ENCODE assay signal across 8 cellular contexts in the genomic region with DNA sequence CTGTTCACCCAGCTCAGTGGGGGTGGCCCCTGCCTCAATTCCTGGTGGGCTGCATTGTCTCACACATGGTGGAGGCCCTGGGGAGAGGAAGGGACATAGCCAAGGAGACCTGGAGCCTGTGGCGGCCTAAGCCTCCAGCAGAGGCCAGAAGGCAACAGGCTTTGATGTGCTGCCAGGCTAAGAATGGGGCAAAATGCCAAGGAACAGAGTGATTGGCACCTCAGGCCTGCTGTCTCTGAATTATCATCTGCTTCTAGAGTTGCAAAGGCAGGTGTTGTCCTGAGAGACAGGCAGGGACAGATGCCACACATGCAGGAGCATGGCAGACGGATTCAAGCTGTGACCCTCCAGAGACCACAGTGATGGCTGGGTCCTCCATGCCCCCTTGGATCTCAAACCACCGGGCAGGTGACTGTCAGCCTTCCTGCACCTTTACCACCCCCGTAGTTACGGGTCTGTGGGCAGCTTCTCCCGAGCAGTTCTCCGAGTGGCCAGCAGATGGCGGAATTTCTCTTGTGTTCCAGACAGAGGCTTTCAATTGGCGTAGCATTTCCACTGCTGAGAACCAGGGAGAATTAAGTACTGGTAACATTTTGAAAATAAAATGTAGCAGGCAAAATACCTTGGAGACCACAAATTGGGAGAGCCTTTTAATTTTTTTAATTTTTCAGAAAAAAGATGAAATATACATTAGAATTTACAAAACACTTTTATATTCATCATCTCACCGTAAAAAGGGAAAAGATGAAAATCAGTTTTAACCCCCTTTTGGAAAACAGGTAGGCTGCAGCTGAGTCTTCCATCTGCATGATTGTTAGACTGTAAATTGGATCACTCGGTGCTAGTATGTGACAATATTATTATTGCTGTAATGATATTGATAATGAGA.
DNase-seq lines count a peak whose midpoint lies in the region; ATAC-seq and TF ChIP-seq lines count a peak whose summit lies in the region.

No MANE protein-coding gene starts in this region.

- H3F3A ChIP-seq in PC-3 (ENCODE audit: low read length, unreplicated experiment), result no peaks in the 10 kb centered on the region

- no peaks in the 10 kb centered on the region for H3K9me3 Mint-ChIP-seq in activated T-cell treated with anti-CD3 and anti-CD28 coated beads, Interleukin-2, amount 50 U/mL, for 24 hours
- no peaks in the 10 kb centered on the region for H3K9me3 Mint-ChIP-seq in neural crest cell
- H3K9me3 Mint-ChIP-seq in stimulated activated naive CD8-positive, alpha-beta T cell treated with anti-CD3 and anti-CD28 coated beads, Interleukin-15, amount 100 ng/mL, for 72 hours, result no peaks in the 10 kb centered on the region

- H3K4me2 ChIP-seq in PC-3 (ENCODE audit: low read length), result peak overlapping the region; percentile 18; the same call in 1 of the 2 replicates

- peak; percentile 97 for TF ChIP-seq CTCF in PC-3 (conservative IDR thresholded peaks at IDR 0.05; ENCODE audit: low read depth, low read length)
- TF ChIP-seq CTCF in neural crest cell (conservative IDR thresholded peaks at IDR 0.05), result peak; percentile 98

- H3K27me3 Mint-ChIP-seq in activated T-cell treated with anti-CD3 and anti-CD28 coated beads, Interleukin-2, amount 50 U/mL, for 24 hours, result no peaks in the 10 kb centered on the region
- no peaks in the 10 kb centered on the region for H3K27me3 Mint-ChIP-seq in neural crest cell (ENCODE audit: low read depth)
- no peaks in the 10 kb centered on the region for H3K27me3 Mint-ChIP-seq in stimulated activated naive CD8-positive, alpha-beta T cell treated with anti-CD3 and anti-CD28 coated beads, Interleukin-15, amount 100 ng/mL, for 72 hours

- BruUV-seq in PC-3 (replicated peaks; lab: Mats Ljungman, UMichigan), result no TSS peak

- peaks cover 4% of the 10 kb centered on the region for H3K4me1 Mint-ChIP-seq in activated T-cell treated with anti-CD3 and anti-CD28 coated beads, Interleukin-2, amount 50 U/mL, for 24 hours (ENCODE audit: low read depth)
- no peaks in the 10 kb centered on the region for H3K4me1 Mint-ChIP-seq in neural crest cell
- H3K4me1 Mint-ChIP-seq in stimulated activated naive CD8-positive, alpha-beta T cell treated with anti-CD3 and anti-CD28 coated beads, Interleukin-15, amount 100 ng/mL, for 72 hours, result peaks cover 3% of the 10 kb centered on the region

- peaks cover 22% of the 10 kb centered on the region for H3K4me1 ChIP-seq in PC-3 (ENCODE audit: insufficient read depth, low read length)

- no peaks in the 10 kb centered on the region for H3K36me3 ChIP-seq in PC-3 (ENCODE audit: low read depth, low read length)

- intact Hi-C loops in PC-3 (cut with micrococcal nuclease), result loop anchor here (1.0 to 5.0 kb wide), 6 partner anchors 89 to 751 kb away; no protein-coding TSS in a partner anchor

- no peaks in the 10 kb centered on the region for H3K79me2 ChIP-seq in PC-3 (ENCODE audit: low read length)

- H3K36me3 Mint-ChIP-seq in activated T-cell treated with anti-CD3 and anti-CD28 coated beads, Interleukin-2, amount 50 U/mL, for 24 hours (ENCODE audit: low read depth), result no peaks in the 10 kb centered on the region
- no peaks in the 10 kb centered on the region for H3K36me3 Mint-ChIP-seq in neural crest cell (ENCODE audit: low read depth)

- H4K20me1 ChIP-seq in PC-3 (ENCODE audit: low read length), result no peaks in the 10 kb centered on the region

- H3K9me3 ChIP-seq in PC-3 (ENCODE audit: low read length), result no peaks in the 10 kb centered on the region

- H3K4me3 Mint-ChIP-seq in activated T-cell treated with anti-CD3 and anti-CD28 coated beads, Interleukin-2, amount 50 U/mL, for 24 hours, result no peak overlapping the region
- no peak overlapping the region for H3K4me3 Mint-ChIP-seq in neural crest cell
- no peak overlapping the region for H3K4me3 Mint-ChIP-seq in stimulated activated naive CD8-positive, alpha-beta T cell treated with anti-CD3 and anti-CD28 coated beads, Interleukin-15, amount 100 ng/mL, for 72 hours

- H3K27ac ChIP-seq in PC-3 (ENCODE audit: low read length), result no peak overlapping the region

- POLR2A ChIA-PET in PC-3 (lab: Charles Lee; ENCODE audit: unreplicated experiment), result no interaction called here

- H3K27me3 ChIP-seq in PC-3 (ENCODE audit: low read length), result no peaks in the 10 kb centered on the region

- H3K9ac ChIP-seq in PC-3 (ENCODE audit: low read length), result no peak overlapping the region

- peak overlapping the region; percentile 24; the same call in 1 of the 2 replicates for H2AFZ ChIP-seq in PC-3 (ENCODE audit: low read length)

- peak; percentile 80 for ATAC-seq in GM21526 (IDR thresholded peaks at IDR 0.05; ENCODE audit: low FRiP score, unreplicated experiment)
- peak; percentile 75 for ATAC-seq in PC-3
- ATAC-seq in stimulated activated naive CD8-positive, alpha-beta T cell treated with anti-CD3 and anti-CD28 coated beads, Interleukin-15, amount 100 ng/mL, for 72 hours, result peak; percentile 79

- H3K27ac Mint-ChIP-seq in activated T-cell treated with anti-CD3 and anti-CD28 coated beads, Interleukin-2, amount 50 U/mL, for 24 hours, result no peak overlapping the region
- no peak overlapping the region for H3K27ac Mint-ChIP-seq in neural crest cell (ENCODE audit: unreplicated experiment)
- H3K27ac Mint-ChIP-seq in stimulated activated naive CD8-positive, alpha-beta T cell treated with anti-CD3 and anti-CD28 coated beads, Interleukin-15, amount 100 ng/mL, for 72 hours, result no peak overlapping the region

- CTCF ChIA-PET in PC-3 (lab: Charles Lee), result interaction anchor here (0.6 to 0.8 kb wide), 4 partner anchors 234 to 834 kb away, joined by 3 to 7 read pairs (median 4); no protein-coding TSS in a partner anchor

- no peak overlapping the region for H3K4me3 ChIP-seq in PC-3 (ENCODE audit: low read length)

- no peaks in the 10 kb centered on the region for H3K9me2 ChIP-seq in PC-3 (replicated peaks; ENCODE audit: low read length)

- DNase-seq in DMS 273 (lab: John Stamatoyannopoulos, UW; ENCODE audit: unreplicated experiment) (peak; percentile 97), KG1 (lab: John Stamatoyannopoulos, UW) (peak; percentile 53), PC-3 (peak; percentile 92), fibroblast of peridontal ligament (ENCODE audit: extremely low read depth) (peak; percentile 86), neural crest cell (ENCODE audit: low read depth, low spot score) (peak; percentile 91)
- peak; percentile 93 for DNase-seq in activated T-cell treated with anti-CD3 and anti-CD28 coated beads, Interleukin-2, amount 50 U/mL, for 24 hours
- peak; percentile 75 to 80 for DNase-seq in stimulated activated naive CD8-positive, alpha-beta T cell treated with anti-CD3 and anti-CD28 coated beads, Interleukin-15, amount 100 ng/mL, for 72 hours
